ENCODE assay signal across 11 cellular contexts in the genomic region with DNA sequence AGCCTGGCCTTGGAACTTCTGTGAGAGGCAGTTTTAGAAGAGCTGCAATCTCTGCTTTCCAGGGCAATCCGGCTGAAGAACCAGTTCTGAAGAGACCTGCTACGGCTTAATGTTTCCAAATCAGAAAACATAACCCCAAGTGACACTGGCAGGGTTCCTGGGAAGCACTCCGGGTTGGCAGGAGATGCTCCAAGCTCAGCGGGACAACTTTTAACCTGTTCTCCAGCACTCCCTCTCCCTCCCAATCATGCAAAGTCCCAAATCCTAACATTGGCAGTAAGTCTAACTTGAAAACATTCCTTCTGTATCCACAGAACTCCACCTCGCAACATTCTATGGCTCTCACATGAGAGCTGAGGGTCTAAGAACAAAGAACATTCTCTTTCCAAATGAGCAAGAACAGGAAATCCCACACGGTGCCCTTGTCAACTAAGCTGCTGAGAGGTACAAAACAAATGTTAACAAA. TPM values are rescaled to one million over a fixed set of nuclear protein-coding genes. Genes with fewer than 3 reads are reported as not detected.
DNase-seq lines count a peak whose midpoint lies in the region; ATAC-seq and TF ChIP-seq lines count a peak whose summit lies in the region.
"Had no signal": no experiment of that assay in that cellular context is flagged by ENCODE, and none has a peak within 500 bp of the region (broad histone marks: within the 10 kb centered on the region; RNA-seq: fewer than 3 reads in every experiment).

No MANE protein-coding gene starts in this region.

- peak overlapping the region; percentile 5 for H3K4me3 Mint-ChIP-seq in osteocyte (ENCODE audit: unreplicated experiment)
- H3K4me3 Mint-ChIP-seq: memory B cell had no signal

- no peak for TF ChIP-seq CTCF in AG04450 (IDR thresholded peaks at IDR 0.05; ENCODE audit: low read depth, low read length)
- TF ChIP-seq CTCF in heart right ventricle (IDR thresholded peaks at IDR 0.05): no peak
- TF ChIP-seq CTCF in osteocyte (IDR thresholded peaks at IDR 0.05): no peak

- no peaks in the 10 kb centered on the region for H3K27me3 Mint-ChIP-seq in osteocyte (ENCODE audit: unreplicated experiment)
- H3K27me3 Mint-ChIP-seq: memory B cell had no signal

- H3K9me3 ChIP-seq in AG04450 (ENCODE audit: control insufficient read depth, insufficient read depth, low read length) (no peaks in the 10 kb centered on the region), adipocyte (ENCODE audit: control insufficient read depth, low read length) (no peaks in the 10 kb centered on the region), heart right ventricle (no peaks in the 10 kb centered on the region)
- H3K9me3 ChIP-seq: spleen had no signal

- POLR2A ChIA-PET in AG04450 (lab: Yijun Ruan, JAX): interaction anchor here (0.9 kb wide), 1 partner anchor 12 kb away, joined by 3 read pairs; no protein-coding TSS in a partner anchor

- H3K4me1 ChIP-seq in adipocyte (ENCODE audit: control insufficient read depth, insufficient read depth, low read length) (peaks cover 19% of the 10 kb centered on the region), heart right ventricle (peaks cover 0 to 46% (median 20%) of the 10 kb centered on the region in 9 donors)

- no peak overlapping the region for H3K4me3 ChIP-seq in AG04450 (ENCODE audit: low read depth, low read length)
- H3K4me3 ChIP-seq in adipocyte (ENCODE audit: low read length): no peak overlapping the region
- no peak overlapping the region for H3K4me3 ChIP-seq in heart right ventricle
- H3K4me3 ChIP-seq: spleen had no signal

- peaks cover 88% of the 10 kb centered on the region for H3K4me1 Mint-ChIP-seq in osteocyte (ENCODE audit: unreplicated experiment)
- H3K4me1 Mint-ChIP-seq: memory B cell had no signal

- no peaks in the 10 kb centered on the region for H3K9me3 Mint-ChIP-seq in osteocyte (ENCODE audit: unreplicated experiment)
- H3K9me3 Mint-ChIP-seq: memory B cell had no signal

- peaks cover 60% of the 10 kb centered on the region for H3K36me3 ChIP-seq in adipocyte (ENCODE audit: control insufficient read depth, insufficient read depth, low read length, severe bottlenecking)
- peaks cover 0 to 95% (median 13%) of the 10 kb centered on the region in 9 donors for H3K36me3 ChIP-seq in heart right ventricle

- peaks cover 41% of the 10 kb centered on the region for H3K36me3 Mint-ChIP-seq in osteocyte (ENCODE audit: unreplicated experiment)

- no peak for DNase-seq in AG04450 (ENCODE audit: low read depth, low spot score)
- peak; percentile 53 for DNase-seq in adipocyte (ENCODE audit: low read depth)
- DNase-seq in heart right ventricle: peak; percentile 37 to 44
- no peak for DNase-seq in osteocyte (ENCODE audit: extremely low spot score, unreplicated experiment)
- DNase-seq in D341Med (ENCODE audit: low spot score): no peak
- DNase-seq in anterior cingulate cortex (lab: John Stamatoyannopoulos, UW): no peak
- DNase-seq: NCI-H187 treated with DMSO at 0.1 percent for 48 hours, spleen had no signal

- peak overlapping the region; percentile 62 for H3K27ac ChIP-seq in AG04450 (ENCODE audit: low read depth, low read length)
- peak overlapping the region in 2 of 10 donors; percentile 35 to 64 for H3K27ac ChIP-seq in heart right ventricle

- no peak overlapping the region for H3K9ac ChIP-seq in adipocyte (ENCODE audit: low read length)

- no peaks in the 10 kb centered on the region for H3K27me3 ChIP-seq in AG04450 (ENCODE audit: control insufficient read depth, insufficient read depth, low read length)
- no peaks in the 10 kb centered on the region for H3K27me3 ChIP-seq in adipocyte (replicated peaks; ENCODE audit: control insufficient read depth, insufficient read depth, low read length)
- H3K27me3 ChIP-seq in heart right ventricle: no peaks in the 10 kb centered on the region
- H3K27me3 ChIP-seq: spleen had no signal

- 16 to 17% methylated on average over 6 of the region's 6 CpGs for WGBS in heart right ventricle, 2 donors

- CTCF ChIA-PET in AG04450 (lab: Charles Lee): no interaction called here

- intact Hi-C loops in heart right ventricle (cut with DNase I): no loop called here

- peak overlapping the region; percentile 86 for H3K27ac Mint-ChIP-seq in osteocyte (ENCODE audit: unreplicated experiment)
- H3K27ac Mint-ChIP-seq: memory B cell had no signal

- ATAC-seq in heart right ventricle (peak; percentile 32 to 75 (median 54)), HG02981 (IDR thresholded peaks at IDR 0.05; ENCODE audit: unreplicated experiment) (no peak), HG02870 (IDR thresholded peaks at IDR 0.05; ENCODE audit: unreplicated experiment) (no peak)

RNA-seq across cellular contexts. Expression of gene MN1, which starts 48.5 kb away (rescaled TPM):
- polyA plus RNA-seq in AG04450 (2011; rRNA removed) (2.7 and 4.4 TPM in 2 replicates), heart right ventricle (1 to 10 TPM; 2.3 to 3.4 TPM)
- 11.1 and 14.3 TPM in 2 replicates for polyA minus RNA-seq in AG04450 (2011; rRNA and poly(A)+ RNA removed)
- total RNA-seq in heart right ventricle (1 to 10 TPM; 3.6 to 8.3 (median 6.1) TPM), osteocyte (145 and 153 TPM in 2 replicates)

Comparison
In these comparisons a context has a peak if more than half of its experiments do, and no peak if none do; other contexts are left out.
1. DNase-seq: peak in adipocyte (single experiment) and heart right ventricle (2 of 2); none in AG04450 (single experiment), osteocyte (single experiment), D341Med (single experiment) and anterior cingulate cortex (0 of 58).
2. ATAC-seq: peak in heart right ventricle (8 of 8); none in HG02981 (single experiment) and HG02870 (single experiment).
3. RNA of gene MN1, which starts 48.5 kb away (total RNA-seq): 145 to 153 TPM in osteocyte; 3.6 to 8.3 TPM in heart right ventricle; every median in the first group is over 10 times any median in the second.